Comparison of ENCODE assay signal across 8 cellular contexts in genomic region chr4:10582059-10582686, GRCh38.
DNase-seq lines count a peak whose midpoint lies in the region; ATAC-seq and TF ChIP-seq lines count a peak whose summit lies in the region.

No MANE protein-coding gene starts in this region.

- peak; percentile 9 for DNase-seq in stimulated activated CD4-positive, alpha-beta T cell treated with anti-CD3 and anti-CD28 coated beads, Interleukin-15, amount 100 ng/mL, for 24 hours
- no peak for DNase-seq in stimulated activated CD4-positive, alpha-beta T cell treated with anti-CD3 and anti-CD28 coated beads, Interleukin-12 subunit alpha, Interleukin-12 subunit beta, amount 100 ng/mL, for 4 hours
- DNase-seq in NCI-H1417 treated with DMSO at 0.1 percent for 48 hours (lab: John Stamatoyannopoulos, UW), result peak; percentile 10
- DNase-seq in adipocyte (ENCODE audit: low read depth), result peak; percentile 78
- no peak for DNase-seq in left ventricle myocardium superior
- DNase-seq in sigmoid colon, result no peak
- DNase-seq in stimulated activated CD4-positive, alpha-beta T cell treated with anti-CD3 and anti-CD28 coated beads, Interleukin-4, amount 100 ng/mL, for 4 hours, result no peak

- H3K27me3 ChIP-seq in adipocyte (replicated peaks; ENCODE audit: control insufficient read depth, insufficient read depth, low read length), result peaks cover 5% of the 10 kb centered on the region
- no peaks in the 10 kb centered on the region for H3K27me3 ChIP-seq in sigmoid colon

- no peaks in the 10 kb centered on the region for H3K36me3 ChIP-seq in adipocyte (ENCODE audit: control insufficient read depth, insufficient read depth, low read length, severe bottlenecking)
- no peaks in the 10 kb centered on the region for H3K36me3 ChIP-seq in sigmoid colon

- H3K4me1 ChIP-seq in adipocyte (ENCODE audit: control insufficient read depth, insufficient read depth, low read length) (peaks cover 5% of the 10 kb centered on the region), sigmoid colon (peaks cover 0 to 12% (median 3%) of the 10 kb centered on the region in 4 donors)

- H3K4me3 ChIP-seq in adipocyte (ENCODE audit: low read length) (no peak overlapping the region), sigmoid colon (no peak overlapping the region)

- TF ChIP-seq POLR2A in sigmoid colon (IDR thresholded peaks at IDR 0.05), result no peak

- H3K9ac ChIP-seq in adipocyte (ENCODE audit: low read length), result no peak overlapping the region

- WGBS in sigmoid colon, 2 donors, result 52 to 60% methylated on average over 3 of the region's 3 CpGs

- H3K9me3 ChIP-seq in adipocyte (ENCODE audit: control insufficient read depth, low read length) (no peaks in the 10 kb centered on the region), sigmoid colon (no peaks in the 10 kb centered on the region)

- no peak overlapping the region for H3K27ac ChIP-seq in sigmoid colon

- TF ChIP-seq EP300 in sigmoid colon (IDR thresholded peaks at IDR 0.05), result no peak

- TF ChIP-seq CTCF in sigmoid colon (IDR thresholded peaks at IDR 0.05), result peak; percentile 40 to 89 (median 78)

- peak; percentile 71 for ATAC-seq in left ventricle myocardium superior
- no peak for ATAC-seq in GM21786 (IDR thresholded peaks at IDR 0.05; ENCODE audit: unreplicated experiment)

- intact Hi-C loops in left ventricle myocardium superior (cut with micrococcal nuclease), result no loop called here
- intact Hi-C loops in sigmoid colon (cut with DNase I), result loop anchor here (2.0 kb wide), 1 partner anchor 847 kb away; the partner anchor contains the start of gene HS3ST1

Comparison
In these comparisons a context has a peak if more than half of its experiments do, and no peak if none do; other contexts are left out.
1. DNase-seq: peak in stimulated activated CD4-positive, alpha-beta T cell treated with anti-CD3 and anti-CD28 coated beads, Interleukin-15, amount 100 ng/mL, for 24 hours (single experiment), NCI-H1417 treated with DMSO at 0.1 percent for 48 hours (single experiment) and adipocyte (single experiment); none in stimulated activated CD4-positive, alpha-beta T cell treated with anti-CD3 and anti-CD28 coated beads, Interleukin-12 subunit alpha, Interleukin-12 subunit beta, amount 100 ng/mL, for 4 hours (single experiment), left ventricle myocardium superior (single experiment), sigmoid colon (single experiment) and stimulated activated CD4-positive, alpha-beta T cell treated with anti-CD3 and anti-CD28 coated beads, Interleukin-4, amount 100 ng/mL, for 4 hours (0 of 2).